9 cellular contexts compared by ENCODE assay signal in genomic region chr14:85471744-85472143, GRCh38. TPM values are rescaled to one million over a fixed set of nuclear protein-coding genes. Genes with fewer than 3 reads are reported as not detected.
DNase-seq lines count a peak whose midpoint lies in the region; FAIRE-seq and TF ChIP-seq lines count a peak whose summit lies in the region.
"Had no signal": no experiment of that assay in that cellular context is flagged by ENCODE, and none has a peak within 500 bp of the region (broad histone marks: within the 10 kb centered on the region; RNA-seq: fewer than 3 reads in every experiment).

No MANE protein-coding gene starts in this region.

- H4K8ac ChIP-seq in mesenchymal stem cell (ENCODE audit: low read length) = no peak overlapping the region

- no peak for TF ChIP-seq POLR2A in GM12891 (IDR thresholded peaks at IDR 0.05; ENCODE audit: low read depth, low read length)

- H3K27me3 ChIP-seq in BLaER1 treated with 17β-estradiol and CSF1 and Interleukin-3, amounts not matched to agents 10 nM and 100 nM = no peaks in the 10 kb centered on the region
- no peaks in the 10 kb centered on the region for H3K27me3 ChIP-seq in MG63
- H3K27me3 ChIP-seq in mesenchymal stem cell (ENCODE audit: control insufficient read depth in 1 of 2, insufficient read depth in 1 of 2, low read length in 2 of 2) = no peaks in the 10 kb centered on the region

- peaks cover 0 to 29% (median 11%) of the 10 kb centered on the region in 10 experiments; a peak in 12 of 20 replicates for H3K4me1 ChIP-seq in BLaER1 treated with 17β-estradiol and CSF1 and Interleukin-3, amounts not matched to agents 10 nM and 100 nM
- peaks cover 3% of the 10 kb centered on the region for H3K4me1 ChIP-seq in mesenchymal stem cell (ENCODE audit: control insufficient read depth, insufficient read depth, low read depth, low read length)

- peaks cover 0 to 5% (median 0%) of the 10 kb centered on the region in 7 donors for H3K9me3 Mint-ChIP-seq in CD14-positive monocyte

- peaks cover 1% of the 10 kb centered on the region for H3K4me1 Mint-ChIP-seq in CD14-positive monocyte

- no peaks in the 10 kb centered on the region for H4K20me1 ChIP-seq in BLaER1 treated with 17β-estradiol and CSF1 and Interleukin-3, amounts not matched to agents 10 nM and 100 nM

- H2BK5ac ChIP-seq in mesenchymal stem cell (ENCODE audit: low read depth, low read length, poor library complexity, severe bottlenecking) = peak overlapping the region; percentile 51

- no peak for TF ChIP-seq CTCF in choroid plexus epithelial cell (conservative IDR thresholded peaks at IDR 0.05; ENCODE audit: low read depth, low read length)
- no peak for TF ChIP-seq CTCF in CD14-positive monocyte (IDR thresholded peaks at IDR 0.05)

- H3K27me3 Mint-ChIP-seq in CD14-positive monocyte (ENCODE audit: low read depth in 3 of 3) = no peaks in the 10 kb centered on the region

- H3K23ac ChIP-seq in mesenchymal stem cell (ENCODE audit: low read length in 2 of 2) = no peak overlapping the region

- H3K79me1 ChIP-seq in mesenchymal stem cell (replicated peaks; ENCODE audit: low read length, poor library complexity, severe bottlenecking) = no peaks in the 10 kb centered on the region

- no peaks in the 10 kb centered on the region for H3K36me3 ChIP-seq in BLaER1 treated with 17β-estradiol and CSF1 and Interleukin-3, amounts not matched to agents 10 nM and 100 nM
- H3K36me3 ChIP-seq in MG63 (no peaks in the 10 kb centered on the region), mesenchymal stem cell (ENCODE audit: control insufficient read depth in 1 of 2, insufficient read depth in 2 of 2, low read depth in 1 of 2, low read length in 2 of 2) (no peaks in the 10 kb centered on the region)

- peak; percentile 74 for DNase-seq in MG63
- DNase-seq in choroid plexus epithelial cell (ENCODE audit: low read depth) = peak; percentile 98
- DNase-seq in mesenchymal stem cell = peak; percentile 89
- no peak for DNase-seq in NCI-H510A (lab: John Stamatoyannopoulos, UW)
- DNase-seq in GM12891 (ENCODE audit: insufficient read length, low spot score) = no peak
- no peak for DNase-seq in cerebellar cortex (ENCODE audit: low spot score)
- no peak for DNase-seq in CD14-positive monocyte (ENCODE audit: low spot score)
- DNase-seq: NCI-H446 had no signal

- H3K18ac ChIP-seq in mesenchymal stem cell (ENCODE audit: low read depth in 1 of 2, low read length in 2 of 2) = no peak overlapping the region

- no peak overlapping the region for H3K9ac ChIP-seq in BLaER1 treated with 17β-estradiol and CSF1 and Interleukin-3, amounts not matched to agents 10 nM and 100 nM
- H3K9ac ChIP-seq in mesenchymal stem cell (ENCODE audit: low read length) = peak overlapping the region; percentile 7

- intact Hi-C loops in CD14-positive monocyte (cut with micrococcal nuclease) = no loop called here

- H2AFZ ChIP-seq in mesenchymal stem cell (ENCODE audit: low read depth, low read length) = no peak overlapping the region

- H3K14ac ChIP-seq in mesenchymal stem cell (ENCODE audit: low read length in 2 of 2) = no peak overlapping the region

- no peak overlapping the region for H4K91ac ChIP-seq in mesenchymal stem cell (ENCODE audit: low read length)

- no peak for FAIRE-seq in GM12891 (lab: Jason Lieb, UNC)

- peak overlapping the region in 3 of 11 experiments; percentile 31 to 62 (median 48); a peak in 5 of 22 replicates for H3K27ac ChIP-seq in BLaER1 treated with 17β-estradiol and CSF1 and Interleukin-3, amounts not matched to agents 10 nM and 100 nM
- H3K27ac ChIP-seq in mesenchymal stem cell (ENCODE audit: low read length, poor library complexity, severe bottlenecking) = peak overlapping the region; percentile 93

- H3K4me2 ChIP-seq in BLaER1 treated with 17β-estradiol and CSF1 and Interleukin-3, amounts not matched to agents 10 nM and 100 nM = peak overlapping the region in 6 of 11 experiments; percentile 18 to 76 (median 42); a peak in 11 of 22 replicates
- H3K4me2 ChIP-seq in mesenchymal stem cell (ENCODE audit: low read length, poor library complexity, severe bottlenecking) = no peak overlapping the region

- H2AK5ac ChIP-seq in mesenchymal stem cell (ENCODE audit: low read length, severe bottlenecking) = no peak overlapping the region

- no peak overlapping the region for H3K27ac Mint-ChIP-seq in CD14-positive monocyte

- no peak overlapping the region for H2BK120ac ChIP-seq in mesenchymal stem cell (ENCODE audit: low read depth, low read length)

- no peak overlapping the region for H3K4me3 ChIP-seq in BLaER1 treated with 17β-estradiol and CSF1 and Interleukin-3, amounts not matched to agents 10 nM and 100 nM
- H3K4me3 ChIP-seq in MG63 = no peak overlapping the region
- no peak overlapping the region for H3K4me3 ChIP-seq in choroid plexus epithelial cell (ENCODE audit: low read depth, low read length)
- H3K4me3 ChIP-seq in mesenchymal stem cell (ENCODE audit: insufficient read depth in 1 of 2, low read depth in 1 of 2, low read length in 2 of 2) = no peak overlapping the region

- 0 out of 22 replicates have a peak, but pooled peaks cover 0 to 6% (median 0%) of the 10 kb centered on the region in 11 experiments for H3K9me3 ChIP-seq in BLaER1 treated with 17β-estradiol and CSF1 and Interleukin-3, amounts not matched to agents 10 nM and 100 nM (replicated peaks in 1 of 11)
- H3K9me3 ChIP-seq in MG63 (no peaks in the 10 kb centered on the region), mesenchymal stem cell (ENCODE audit: control insufficient read depth, low read length) (no peaks in the 10 kb centered on the region)

- no peak overlapping the region for H3K4ac ChIP-seq in mesenchymal stem cell (ENCODE audit: low read depth in 1 of 2, low read length in 2 of 2)

- WGBS in mesenchymal stem cell = under 1% methylated on average over 4 of the region's 4 CpGs

- no peaks in the 10 kb centered on the region for H3K36me3 Mint-ChIP-seq in CD14-positive monocyte

- H3K4me3 Mint-ChIP-seq in CD14-positive monocyte = no peak overlapping the region

- H2BK12ac ChIP-seq in mesenchymal stem cell (ENCODE audit: low read length in 2 of 2) = no peak overlapping the region

- no peak overlapping the region for H2BK15ac ChIP-seq in mesenchymal stem cell (ENCODE audit: low read depth, poor library complexity, severe bottlenecking)

TF ChIP-seq in GM12891, 5 proteins besides CTCF, POLR2A, EP300 and RAD21:
- TF ChIP-seq POLR2AphosphoS5 (IDR thresholded peaks at IDR 0.05; ENCODE audit: low read depth, low read length) (no peak), TAF1 (IDR thresholded peaks at IDR 0.05; ENCODE audit: low read depth, low read length) (no peak), SPI1 (IDR thresholded peaks at IDR 0.05; ENCODE audit: low read depth, low read length) (no peak), POU2F2 (IDR thresholded peaks at IDR 0.05; ENCODE audit: low read depth, low read length) (no peak), PAX5 (IDR thresholded peaks at IDR 0.05; ENCODE audit: insufficient read depth, low read length, severe bottlenecking) (no peak)
TF ChIP-seq in GM12891: peak in this region for 0.

RNA-seq across cellular contexts. Expression of gene FLRT2, which starts 58.2 kb away (rescaled TPM):
- total RNA-seq in MG63 (2014; rRNA removed; shearing (Covaris generic); ENCODE audit: low replicate concordance) = 0.22 and 2.5 TPM in 2 replicates
- 11.8 TPM for polyA plus RNA-seq in mesenchymal stem cell (2013, experiment 1 of 2)
- polyA plus RNA-seq in mesenchymal stem cell (2013, experiment 2 of 2) = 11.0 TPM
- polyA plus RNA-seq in GM12891 (2012; ENCODE audit: low read depth, missing spikeins) = not detected
- polyA plus RNA-seq in CD14-positive monocyte = not detected

Comparison
In these comparisons a context has a peak if more than half of its experiments do, and no peak if none do; other contexts are left out.
1. DNase-seq: peak in MG63 (single experiment), choroid plexus epithelial cell (single experiment) and mesenchymal stem cell (single experiment); none in NCI-H510A (single experiment), GM12891 (single experiment), cerebellar cortex (single experiment) and CD14-positive monocyte (single experiment).